ENCODE assay signal across 28 cellular contexts in genomic region chr4:174460684-174461083, GRCh38.
DNase-seq lines count a peak whose midpoint lies in the region; ATAC-seq and TF ChIP-seq lines count a peak whose summit lies in the region.
"Had no signal": no experiment of that assay in that cellular context is flagged by ENCODE, and none has a peak within 500 bp of the region (broad histone marks: within the 10 kb centered on the region; RNA-seq: fewer than 3 reads in every experiment).

No MANE protein-coding gene starts in this region.

- no peaks in the 10 kb centered on the region for H3K4me1 Mint-ChIP-seq in stimulated activated effector memory CD8-positive, alpha-beta T cell treated with anti-CD3 and anti-CD28 coated beads, Interleukin-12 subunit alpha, Interleukin-12 subunit beta, amount 100 ng/mL, for 72 hours
- peaks cover 23% of the 10 kb centered on the region for H3K4me1 Mint-ChIP-seq in mesothelial cell of epicardium
- H3K4me1 Mint-ChIP-seq: activated CD4-positive, alpha-beta T cell treated with anti-CD3 and anti-CD28 coated beads for 36 hours; naive B cell had no signal

- no peak overlapping the region for H3K4me3 ChIP-seq in cardiac fibroblast (replicated peaks in 1 of 2; ENCODE audit: low read depth in 2 of 2, low read length in 2 of 2)
- H3K4me3 ChIP-seq: psoas muscle, sigmoid colon, SJCRH30 had no signal

- peaks cover 4% of the 10 kb centered on the region for H3K9me3 Mint-ChIP-seq in stimulated activated effector memory CD8-positive, alpha-beta T cell treated with anti-CD3 and anti-CD28 coated beads, Interleukin-12 subunit alpha, Interleukin-12 subunit beta, amount 100 ng/mL, for 72 hours
- H3K9me3 Mint-ChIP-seq in mesothelial cell of epicardium: peaks cover 5% of the 10 kb centered on the region

- DNase-seq in NCI-H226: peak; percentile 13
- peak; percentile 4 to 19 for DNase-seq in cardiac fibroblast (ENCODE audit: low read depth in 2 of 2)
- DNase-seq in left colon: no peak
- no peak for DNase-seq in stimulated activated effector memory CD8-positive, alpha-beta T cell treated with anti-CD3 and anti-CD28 coated beads, Interleukin-12 subunit alpha, Interleukin-12 subunit beta, amount 100 ng/mL, for 72 hours (ENCODE audit: low spot score in 2 of 2)
- DNase-seq in C1 segment of cervical spinal cord (lab: John Stamatoyannopoulos, UW): no peak
- no peak for DNase-seq in mesothelial cell of epicardium (ENCODE audit: low spot score in 2 of 2, unreplicated experiment in 2 of 2)
- DNase-seq in NCI-H1092 treated with DMSO at 0.1 percent for 48 hours (lab: John Stamatoyannopoulos, UW): no peak
- DNase-seq: ACHN; activated CD4-positive, alpha-beta T cell treated with anti-CD3 and anti-CD28 coated beads for 36 hours; activated CD8-positive, alpha-beta memory T cell treated with anti-CD3 and anti-CD28 coated beads for 24 hours; activated effector memory CD4-positive, alpha-beta T cell treated with Interleukin-2 at 50 U/mL for 16 hours; aorta; cerebellar nuclear complex; GF-D8; H7; head of caudate nucleus; mesendoderm; naive B cell; NCI-H1417 treated with DMSO at 0.1 percent for 48 hours; NCI-H2081; NCI-H2227 treated with DMSO at 0.1 percent for 48 hours; psoas muscle; sigmoid colon; SJCRH30; stimulated activated naive CD8-positive, alpha-beta T cell treated with anti-CD3 and anti-CD28 coated beads, Interleukin-15, Interleukin-2, amounts not matched to agents 100 U/mL and 50 U/mL, for 24 hours had no signal

- intact Hi-C loops in left colon (cut with DNase I, micrococcal nuclease): no loop called here

- no peaks in the 10 kb centered on the region for H3K27me3 Mint-ChIP-seq in mesothelial cell of epicardium (ENCODE audit: low read depth)

- no peaks in the 10 kb centered on the region for H3K36me3 Mint-ChIP-seq in stimulated activated effector memory CD8-positive, alpha-beta T cell treated with anti-CD3 and anti-CD28 coated beads, Interleukin-12 subunit alpha, Interleukin-12 subunit beta, amount 100 ng/mL, for 72 hours
- H3K36me3 Mint-ChIP-seq in mesothelial cell of epicardium: peaks cover 3% of the 10 kb centered on the region
- H3K36me3 Mint-ChIP-seq: activated naive CD8-positive, alpha-beta T cell had no signal

- H3K4me3 Mint-ChIP-seq in stimulated activated effector memory CD8-positive, alpha-beta T cell treated with anti-CD3 and anti-CD28 coated beads, Interleukin-12 subunit alpha, Interleukin-12 subunit beta, amount 100 ng/mL, for 72 hours: no peak overlapping the region
- no peak overlapping the region for H3K4me3 Mint-ChIP-seq in mesothelial cell of epicardium
- H3K4me3 Mint-ChIP-seq: activated CD4-positive, alpha-beta T cell treated with anti-CD3 and anti-CD28 coated beads for 36 hours; activated naive CD8-positive, alpha-beta T cell; naive B cell; T-helper 1 cell treated with Interleukin-12 subunit alpha and Interleukin-12 subunit beta and Interleukin-4 antibody, amounts not matched to agents 30 μg/mL and 1 μg/mL, for 36 hours had no signal

- peak; percentile 45 for ATAC-seq in left colon
- ATAC-seq in stimulated activated effector memory CD8-positive, alpha-beta T cell treated with anti-CD3 and anti-CD28 coated beads, Interleukin-12 subunit alpha, Interleukin-12 subunit beta, amount 100 ng/mL, for 72 hours: no peak
- ATAC-seq: activated CD4-positive, alpha-beta T cell treated with anti-CD3 and anti-CD28 coated beads for 36 hours; psoas muscle; stimulated activated naive CD8-positive, alpha-beta T cell treated with anti-CD3 and anti-CD28 coated beads, Interleukin-15, Interleukin-2, amounts not matched to agents 100 U/mL and 50 U/mL, for 24 hours had no signal

- peak overlapping the region; percentile 83 for H3K27ac ChIP-seq in 22Rv1
- H3K27ac ChIP-seq: psoas muscle, SJCRH30 had no signal

- no peak overlapping the region for H3K27ac Mint-ChIP-seq in stimulated activated effector memory CD8-positive, alpha-beta T cell treated with anti-CD3 and anti-CD28 coated beads, Interleukin-12 subunit alpha, Interleukin-12 subunit beta, amount 100 ng/mL, for 72 hours
- H3K27ac Mint-ChIP-seq in mesothelial cell of epicardium: no peak overlapping the region
- H3K27ac Mint-ChIP-seq: activated CD4-positive, alpha-beta T cell treated with anti-CD3 and anti-CD28 coated beads for 36 hours; activated naive CD8-positive, alpha-beta T cell; naive B cell; T-helper 1 cell treated with Interleukin-12 subunit alpha and Interleukin-12 subunit beta and Interleukin-4 antibody, amounts not matched to agents 30 μg/mL and 1 μg/mL, for 36 hours had no signal

- TF ChIP-seq CTCF in 22Rv1 (IDR thresholded peaks at IDR 0.05) (no peak), cardiac fibroblast (IDR thresholded peaks at IDR 0.05; ENCODE audit: low read depth, low read length) (no peak), mesothelial cell of epicardium (IDR thresholded peaks at IDR 0.05; ENCODE audit: unreplicated experiment) (no peak)

Comparison
In these comparisons a context has a peak if more than half of its experiments do, and no peak if none do; other contexts are left out.
1. DNase-seq: peak in NCI-H226 (single experiment) and cardiac fibroblast (2 of 2); none in left colon (0 of 2), stimulated activated effector memory CD8-positive, alpha-beta T cell treated with anti-CD3 and anti-CD28 coated beads, Interleukin-12 subunit alpha, Interleukin-12 subunit beta, amount 100 ng/mL, for 72 hours (0 of 2), C1 segment of cervical spinal cord (0 of 14), mesothelial cell of epicardium (0 of 2) and NCI-H1092 treated with DMSO at 0.1 percent for 48 hours (single experiment).